ENCODE assay signal across 36 cellular contexts in genomic region chr1:46469846-46470245, GRCh38. TPM values are rescaled to one million over a fixed set of nuclear protein-coding genes. Genes with fewer than 3 reads are reported as not detected.
"Had no signal": no experiment of that assay in that cellular context is flagged by ENCODE, and none has a peak within 500 bp of the region (broad histone marks: within the 10 kb centered on the region; RNA-seq: fewer than 3 reads in every experiment).

No MANE protein-coding gene starts in this region.

- FAIRE-seq: astrocyte, TTC549 had no signal

- DNase-seq: activated B cell treated with CpG ODN at 0.5 μM for 24 hours; activated CD4-positive, alpha-beta memory T cell treated with anti-CD3 and anti-CD28 coated beads for 36 hours; activated CD4-positive, alpha-beta T cell treated with anti-CD3 and anti-CD28 coated beads for 4 hours; activated CD4-positive, alpha-beta T cell treated with anti-CD3 and anti-CD28 coated beads, Interleukin-2, amount 10 ng/mL, durations not matched to agents 24 days and 14 days; activated CD4-positive, alpha-beta T cell treated with anti-CD3 and anti-CD28 coated beads, Interleukin-2, amount 50 U/mL, for 1 hour; activated CD4-positive, alpha-beta T cell treated with anti-CD3 and anti-CD28 coated beads, Interleukin-2, amount 50 U/mL, for 4 hours; activated CD4-positive, CD25-positive, alpha-beta regulatory T cell treated with anti-CD3 and anti-CD28 coated beads, Interleukin-2, amount 50 U/mL, for 72 hours; activated CD8-positive, alpha-beta memory T cell treated with anti-CD3 and anti-CD28 coated beads, Interleukin-2, amount 50 U/mL, for 4 hours; activated CD8-positive, alpha-beta T cell treated with anti-CD3 and anti-CD28 coated beads for 36 hours; activated effector memory CD4-positive, alpha-beta T cell treated with anti-CD3 and anti-CD28 coated beads, Interleukin-2, amount 50 U/mL, for 16 hours; activated gamma-delta T cell treated with Interleukin-2 at 50 U/mL for 16 hours; activated naive CD4-positive, alpha-beta T cell; activated naive CD4-positive, alpha-beta T cell treated with anti-CD3 and anti-CD28 coated beads for 36 hours; activated naive CD4-positive, alpha-beta T cell treated with anti-CD3 and anti-CD28 coated beads, Interleukin-2, amount 50 U/mL, for 16 hours; activated naive CD8-positive, alpha-beta T cell treated with anti-CD3 and anti-CD28 coated beads for 36 hours; activated T-cell treated with anti-CD3 and anti-CD28 coated beads for 4 hours; activated T-cell treated with anti-CD3 and anti-CD28 coated beads, Interleukin-2, amount 50 U/mL, for 1 hour; activated T-cell treated with anti-CD3 and anti-CD28 coated beads, Interleukin-2, amount 50 U/mL, for 4 hours; activated T-cell treated with anti-CD3 and anti-CD28 coated beads, Interleukin-2, amount 50 U/mL, for 72 hours; adrenal gland; amniotic stem cell; aorta; body of pancreas; brain microvascular endothelial cell; central memory CD4-positive, alpha-beta T cell; T-helper 2 cell; T-helper 9 cell had no signal

- H3K27ac ChIP-seq: adrenal gland, body of pancreas, brain microvascular endothelial cell, breast epithelium, VCaP had no signal

- H3K36me3 ChIP-seq: adrenal gland, brain microvascular endothelial cell, breast epithelium had no signal

- ATAC-seq: activated CD8-positive, alpha-beta T cell treated with anti-CD3 and anti-CD28 coated beads for 36 hours; activated naive CD4-positive, alpha-beta T cell treated with anti-CD3 and anti-CD28 coated beads, Interleukin-2, amount 50 U/mL, for 72 hours; activated T-cell treated with anti-CD3 and anti-CD28 coated beads, Interleukin-2, amount 50 U/mL, for 4 hours; activated T-cell treated with anti-CD3 and anti-CD28 coated beads, Interleukin-2, amount 50 U/mL, for 72 hours; activated T-helper 17 cell treated with anti-CD3 and anti-CD28 coated beads, Interleukin-2, amount 50 U/mL, for 72 hours; body of pancreas had no signal

- H3K9me3 ChIP-seq: adrenal gland, body of pancreas, breast epithelium had no signal

- H3K27me3 ChIP-seq: body of pancreas had no signal

- H3K4me3 ChIP-seq: adrenal gland, body of pancreas, breast epithelium had no signal

RNA-seq across cellular contexts. Expression of gene DMBX1, which starts 19.8 kb away (rescaled TPM):
- total RNA-seq: activated B cell treated with CpG ODN at 0.5 μM for 24 hours; activated CD8-positive, alpha-beta memory T cell treated with anti-CD3 and anti-CD28 coated beads for 36 hours; activated naive CD4-positive, alpha-beta T cell treated with anti-CD3 and anti-CD28 coated beads for 36 hours; activated naive CD8-positive, alpha-beta T cell treated with anti-CD3 and anti-CD28 coated beads for 36 hours; activated T-cell treated with anti-CD3 and anti-CD28 coated beads, Interleukin-2, amount 50 U/mL, for 4 hours; activated T-helper 1 cell treated with anti-CD3 and anti-CD28 coated beads, Interleukin-12 subunit alpha, Interleukin-12 subunit beta, Interleukin-2, Interleukin-4 antibody, amounts not matched to agents 30 ng/mL and 10 ng/mL and 1 ng/mL, durations not matched to agents 14 hours and 24 hours and 36 hours; aorta; body of pancreas; breast epithelium; cardiac septum had no signal
